1 cellular context compared by ENCODE assay signal in genomic region chr2:143705108-143705686, GRCh38.
A peak's percentile ranks its signal among the peaks of the same experiment; 100 is the strongest.
TF ChIP-seq lines count a peak whose summit lies in the region.

No MANE protein-coding gene starts in this region.

TF ChIP-seq in HEK293, 187 proteins besides CTCF, POLR2A, EP300 and RAD21 (continued from another document and continues in another):
- no peak for TF ChIP-seq ZNF280C (tag by site-specific recombination; IDR thresholded peaks at IDR 0.05)
- TF ChIP-seq ZNF202 (tag by site-specific recombination; IDR thresholded peaks at IDR 0.05; ENCODE audit: borderline replicate concordance) = no peak
- TF ChIP-seq ZNF664 (tag by site-specific recombination; IDR thresholded peaks at IDR 0.05) = peak; percentile 99
- peak; percentile 52; the same call in 1 of the 2 replicates for TF ChIP-seq BCL11A (tag by site-specific recombination; IDR thresholded peaks at IDR 0.05; ENCODE audit: low read depth)
- 0 out of 2 replicates have a peak, but pooled peaks have one; percentile 33 for TF ChIP-seq ATF2 (tag by site-specific recombination; IDR thresholded peaks at IDR 0.05; ENCODE audit: low read depth)
- no peak for TF ChIP-seq ZNF48 (tag by site-specific recombination; IDR thresholded peaks at IDR 0.05)
- TF ChIP-seq ZNF114 (tag by site-specific recombination; IDR thresholded peaks at IDR 0.05) = no peak
- 0 out of 2 replicates have a peak, but pooled peaks have one; percentile 13 for TF ChIP-seq PRDM10 (tag by site-specific recombination; IDR thresholded peaks at IDR 0.05)
- TF ChIP-seq ZNF561 (tag by site-specific recombination; IDR thresholded peaks at IDR 0.05; ENCODE audit: borderline replicate concordance) = no peak
- no peak for TF ChIP-seq ZBTB48 (tag by site-specific recombination; IDR thresholded peaks at IDR 0.05)
- TF ChIP-seq ZNF580 (tag by site-specific recombination; IDR thresholded peaks at IDR 0.05) = peak; percentile 91
- 0 out of 2 replicates have a peak, but pooled peaks have one; percentile 46 for TF ChIP-seq KLF10 (tag by site-specific recombination; IDR thresholded peaks at IDR 0.05)
- peak; percentile 81 for TF ChIP-seq SP7 (tag by site-specific recombination; IDR thresholded peaks at IDR 0.05)
- no peak for TF ChIP-seq ZNF26 (tag by site-specific recombination; IDR thresholded peaks at IDR 0.05)
- peak; percentile 44; the same call in 1 of the 2 replicates for TF ChIP-seq ZEB2 (tag by site-specific recombination; IDR thresholded peaks at IDR 0.05)
- TF ChIP-seq ZBTB17 (tag by site-specific recombination; IDR thresholded peaks at IDR 0.05) = peak; percentile 38; the same call in 1 of the 2 replicates
- peak; percentile 59; the same call in 1 of the 2 replicates for TF ChIP-seq WT1 (tag by site-specific recombination; IDR thresholded peaks at IDR 0.05)
- TF ChIP-seq ZNF610 (tag by site-specific recombination; IDR thresholded peaks at IDR 0.05; ENCODE audit: borderline replicate concordance) = 0 out of 2 replicates have a peak, but pooled peaks have one; percentile 17
- no peak for TF ChIP-seq ZNF354C (tag by site-specific recombination; IDR thresholded peaks at IDR 0.05; ENCODE audit: borderline replicate concordance, low read depth)
- no peak for TF ChIP-seq ZNF404 (tag by site-specific recombination; IDR thresholded peaks at IDR 0.05)
- TF ChIP-seq KLF16 (tag by site-specific recombination; IDR thresholded peaks at IDR 0.05) = no peak
- peak; percentile 66; the same call in 1 of the 2 replicates for TF ChIP-seq HIC1 (tag by site-specific recombination; IDR thresholded peaks at IDR 0.05)
- peak; percentile 84; the same call in 1 of the 2 replicates for TF ChIP-seq TRIM28 (IDR thresholded peaks at IDR 0.05; ENCODE audit: borderline replicate concordance, low read length)
- peak; percentile 50; the same call in 1 of the 2 replicates for TF ChIP-seq MZF1 (tag by site-specific recombination; IDR thresholded peaks at IDR 0.05; ENCODE audit: borderline replicate concordance)
- TF ChIP-seq ZSCAN30 (tag by site-specific recombination; IDR thresholded peaks at IDR 0.05) = no peak; the same call in 1 of the 2 replicates
- TF ChIP-seq PATZ1 (tag by site-specific recombination; IDR thresholded peaks at IDR 0.05) = no peak
- TF ChIP-seq ZNF221 (tag by site-specific recombination; IDR thresholded peaks at IDR 0.05; ENCODE audit: borderline replicate concordance) = no peak
- peak; percentile 63; the same call in 1 of the 2 replicates for TF ChIP-seq TSHZ1 (tag by site-specific recombination; IDR thresholded peaks at IDR 0.05; ENCODE audit: borderline replicate concordance)
- no peak for TF ChIP-seq ZNF121 (tag by site-specific recombination; IDR thresholded peaks at IDR 0.05)
- TF ChIP-seq ZNF776 (tag by site-specific recombination; IDR thresholded peaks at IDR 0.05; ENCODE audit: borderline replicate concordance) = no peak
- no peak for TF ChIP-seq ZNF645 (tag by site-specific recombination; IDR thresholded peaks at IDR 0.05)
- no peak for TF ChIP-seq YY1 (tag by site-specific recombination; IDR thresholded peaks at IDR 0.05)
- no peak for TF ChIP-seq ZNF596 (tag by site-specific recombination; IDR thresholded peaks at IDR 0.05)
- TF ChIP-seq ZNF16 (tag by site-specific recombination; IDR thresholded peaks at IDR 0.05; ENCODE audit: low read depth) = no peak
- TF ChIP-seq ZNF366 (tag by site-specific recombination; conservative IDR thresholded peaks at IDR 0.05) = peak; percentile 74
- TF ChIP-seq ZSCAN5A (tag by site-specific recombination; IDR thresholded peaks at IDR 0.05) = no peak
- TF ChIP-seq ZNF292 (tag by site-specific recombination; IDR thresholded peaks at IDR 0.05; ENCODE audit: borderline replicate concordance, low read depth) = no peak
- no peak for TF ChIP-seq ZNF174 (tag by site-specific recombination; IDR thresholded peaks at IDR 0.05)
- TF ChIP-seq ZNF2 (tag by site-specific recombination; IDR thresholded peaks at IDR 0.05) = no peak
- TF ChIP-seq ZNF785 (tag by site-specific recombination; IDR thresholded peaks at IDR 0.05) = no peak
